ENCODE assay signal across 7 cellular contexts in the genomic region with DNA sequence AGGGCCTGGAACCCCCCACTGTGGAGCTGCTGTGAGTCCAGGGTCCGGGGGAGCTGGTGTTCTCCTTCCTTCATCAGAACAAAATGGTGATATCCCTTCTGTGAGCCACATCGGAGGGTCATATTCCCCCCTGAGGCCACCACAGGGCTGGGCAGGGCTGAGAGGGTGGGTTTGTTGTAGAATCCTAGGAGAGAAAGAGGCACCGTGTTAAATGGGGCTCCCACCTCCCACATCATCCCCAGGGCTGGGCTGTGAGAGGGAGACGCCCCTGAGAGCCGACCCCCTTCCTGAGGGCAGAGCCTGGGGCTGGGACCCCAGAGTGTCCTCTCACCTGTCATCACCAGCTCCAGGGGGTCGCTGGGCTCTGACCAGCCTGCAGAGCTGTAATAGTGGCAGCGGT. TPM values are rescaled to one million over a fixed set of nuclear protein-coding genes. Genes with fewer than 3 reads are reported as not detected.
"Had no signal": no experiment of that assay in that cellular context is flagged by ENCODE, and none has a peak within 500 bp of the region (broad histone marks: within the 10 kb centered on the region; RNA-seq: fewer than 3 reads in every experiment).

No MANE protein-coding gene starts in this region.

RNA-seq across cellular contexts. Expression of gene LILRB3, which starts 0.9 kb away (rescaled TPM):
- total RNA-seq: HepG2, HT1080, IMR-90, NCI-H460, PC-9, RPMI7951 had no signal
- polyA plus RNA-seq: IMR-90 had no signal

RNA-seq across cellular contexts. Expression of gene LILRA6, which starts 20.6 kb away (rescaled TPM):
- total RNA-seq: HepG2, HT1080, IMR-90, NCI-H460, PC-9, RPMI7951, SJCRH30 had no signal
- polyA plus RNA-seq: HepG2, IMR-90 had no signal
